ENCODE assay signal across 7 cellular contexts in the genomic region with DNA sequence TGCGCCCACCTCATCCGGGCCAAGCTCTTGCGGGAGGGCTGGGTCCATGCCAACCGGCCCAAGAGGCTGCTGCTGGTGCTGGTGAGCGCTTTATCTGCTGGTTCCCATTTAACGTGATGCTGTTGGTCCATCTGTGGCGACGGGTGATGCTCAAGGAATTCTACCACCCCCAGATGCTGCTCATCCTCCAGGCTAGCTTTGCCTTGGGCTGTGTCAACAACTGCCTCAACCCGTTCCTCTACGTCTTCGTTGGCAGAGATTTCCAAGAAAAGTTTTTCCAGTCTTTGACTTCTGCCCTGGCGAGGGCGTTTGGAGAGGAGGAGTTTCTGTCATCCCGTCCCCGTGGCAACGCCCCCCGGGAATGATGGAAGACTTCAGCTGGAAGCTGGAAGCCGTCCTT. TPM values are rescaled to one million over a fixed set of nuclear protein-coding genes. Genes with fewer than 3 reads are reported as not detected.
"Had no signal": no experiment of that assay in that cellular context is flagged by ENCODE, and none has a peak within 500 bp of the region (broad histone marks: within the 10 kb centered on the region; RNA-seq: fewer than 3 reads in every experiment).

No MANE protein-coding gene starts in this region.

RNA-seq across cellular contexts. Expression of gene GPR32, which starts 11.2 kb away (rescaled TPM):
- total RNA-seq: GM23248, GM23338, H1, H4, H7, H9, HFFc6 had no signal
- polyA plus RNA-seq: GM23248, GM23338, H1 had no signal

RNA-seq across cellular contexts. Expression of gene ACP4, which starts 31.1 kb away (rescaled TPM):
- total RNA-seq: GM23248, GM23338, H1, H4, H7, H9, HFFc6 had no signal
- polyA plus RNA-seq: GM23248, GM23338, H1 had no signal
